ENCODE assay signal across 12 cellular contexts in the genomic region with DNA sequence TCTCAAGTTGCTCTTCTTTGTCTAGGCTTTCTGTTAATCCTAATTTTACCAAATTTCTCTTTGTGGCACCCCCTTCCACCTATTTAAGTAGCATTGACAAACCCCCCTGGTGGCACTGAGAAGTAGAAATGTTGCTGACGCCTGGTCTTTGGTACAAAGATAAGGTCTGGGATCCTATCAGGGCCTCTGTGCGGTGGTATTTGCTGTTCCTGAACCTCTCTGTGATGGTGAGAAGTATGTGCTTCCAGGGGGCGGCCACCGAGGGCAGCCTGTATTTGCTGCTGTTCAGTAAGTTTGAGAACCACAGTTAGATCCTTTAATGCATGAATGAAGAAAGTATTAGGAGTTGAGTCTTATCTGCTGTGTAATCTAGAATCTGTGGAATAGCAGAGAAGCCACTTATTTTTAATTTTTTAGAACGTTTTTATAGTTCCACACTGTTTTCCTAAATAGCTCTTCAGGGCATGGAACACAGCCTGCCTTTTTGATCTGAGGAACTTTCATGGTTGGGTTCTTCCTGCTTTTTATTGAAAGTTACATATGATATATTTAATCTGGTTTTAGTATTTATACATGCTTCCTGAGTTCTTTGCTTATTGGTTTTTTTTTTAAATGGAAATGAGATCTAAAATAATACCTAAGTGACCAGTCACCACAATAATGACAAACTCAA.
DNase-seq lines count a peak whose midpoint lies in the region; TF ChIP-seq lines count a peak whose summit lies in the region.
"Had no signal": no experiment of that assay in that cellular context is flagged by ENCODE, and none has a peak within 500 bp of the region (broad histone marks: within the 10 kb centered on the region; RNA-seq: fewer than 3 reads in every experiment).

No MANE protein-coding gene starts in this region.

- no peaks in the 10 kb centered on the region for H3K9me3 Mint-ChIP-seq in Calu3 (ENCODE audit: low read depth, unreplicated experiment)
- peaks cover 0 to 4% (median 0%) of the 10 kb centered on the region in 5 experiments for H3K9me3 Mint-ChIP-seq in brain
- no peaks in the 10 kb centered on the region for H3K9me3 Mint-ChIP-seq in mesothelial cell of epicardium
- H3K9me3 Mint-ChIP-seq: activated CD4-positive, alpha-beta memory T cell treated with anti-CD3 and anti-CD28 coated beads, Interleukin-2, amount 10 ng/mL, durations not matched to agents 7 days and 5 days; activated naive CD4-positive, alpha-beta T cell treated with anti-CD3 and anti-CD28 coated beads for 36 hours; stimulated activated naive CD8-positive, alpha-beta T cell treated with anti-CD3 and anti-CD28 coated beads, Interleukin-15, Interleukin-2, amounts not matched to agents 100 ng/mL and 50 ng/mL, for 24 hours had no signal

- BruUV-seq in Calu3 (replicated peaks; lab: Mats Ljungman, UMichigan) = no TSS peak

- intact Hi-C loops in Calu3 (cut with micrococcal nuclease; ENCODE audit: unreplicated experiment) = loop anchor here (5.0 kb wide), 1 partner anchor 55 kb away; no protein-coding TSS in a partner anchor

- H3K4me1 Mint-ChIP-seq in Calu3 (ENCODE audit: low read depth, unreplicated experiment) = peaks cover 81% of the 10 kb centered on the region
- peaks cover 100% of the 10 kb centered on the region for H3K4me1 Mint-ChIP-seq in brain
- H3K4me1 Mint-ChIP-seq in mesothelial cell of epicardium = peaks cover 53% of the 10 kb centered on the region

- CTCF ChIA-PET in Calu3 (lab: Charles Lee) = interaction anchor here (0.9 to 1.0 kb wide), 4 partner anchors 87 to 229 kb away, joined by 3 to 5 read pairs (median 3); no protein-coding TSS in a partner anchor

- peak overlapping the region; percentile 83 for H3K27ac Mint-ChIP-seq in Calu3 (ENCODE audit: unreplicated experiment)
- H3K27ac Mint-ChIP-seq in brain = peak overlapping the region in 4 of 5 experiments; percentile 34 to 84 (median 80)
- peak overlapping the region; percentile 82 for H3K27ac Mint-ChIP-seq in mesothelial cell of epicardium
- H3K27ac Mint-ChIP-seq: activated CD4-positive, alpha-beta memory T cell treated with anti-CD3 and anti-CD28 coated beads, Interleukin-2, amount 10 ng/mL, durations not matched to agents 7 days and 5 days; activated naive CD4-positive, alpha-beta T cell treated with anti-CD3 and anti-CD28 coated beads for 36 hours; stimulated activated naive CD8-positive, alpha-beta T cell treated with anti-CD3 and anti-CD28 coated beads, Interleukin-15, Interleukin-2, amounts not matched to agents 100 ng/mL and 50 ng/mL, for 24 hours had no signal

- DNase-seq in Calu3 (no peak), M059J (ENCODE audit: low read depth) (peak; percentile 79), mesothelial cell of epicardium (ENCODE audit: low spot score in 2 of 2, unreplicated experiment in 2 of 2) (no peak), NOMO-1 treated with DMSO at 0.1 percent for 48 hours (lab: John Stamatoyannopoulos, UW; ENCODE audit: unreplicated experiment) (no peak), NCI-H510A (lab: John Stamatoyannopoulos, UW) (no peak), NCI-H2227 (lab: John Stamatoyannopoulos, UW; ENCODE audit: unreplicated experiment) (no peak), NCI-H1105 (lab: John Stamatoyannopoulos, UW) (no peak)
- DNase-seq: activated CD4-positive, alpha-beta memory T cell treated with anti-CD3 and anti-CD28 coated beads, Interleukin-2, amount 10 ng/mL, durations not matched to agents 7 days and 5 days; activated naive CD4-positive, alpha-beta T cell treated with anti-CD3 and anti-CD28 coated beads for 36 hours; hippocampal formation had no signal

- peaks cover 16% of the 10 kb centered on the region for H3K36me3 Mint-ChIP-seq in Calu3 (ENCODE audit: insufficient read depth, unreplicated experiment)
- peaks cover 10% of the 10 kb centered on the region for H3K36me3 Mint-ChIP-seq in brain
- no peaks in the 10 kb centered on the region for H3K36me3 Mint-ChIP-seq in mesothelial cell of epicardium

- H3K4me3 Mint-ChIP-seq in Calu3 (ENCODE audit: low read depth, unreplicated experiment) (no peak overlapping the region), brain (peak overlapping the region; percentile 10 to 51 (median 38)), mesothelial cell of epicardium (no peak overlapping the region)
- H3K4me3 Mint-ChIP-seq: activated CD4-positive, alpha-beta memory T cell treated with anti-CD3 and anti-CD28 coated beads, Interleukin-2, amount 10 ng/mL, durations not matched to agents 7 days and 5 days; activated naive CD4-positive, alpha-beta T cell treated with anti-CD3 and anti-CD28 coated beads for 36 hours; stimulated activated naive CD8-positive, alpha-beta T cell treated with anti-CD3 and anti-CD28 coated beads, Interleukin-15, Interleukin-2, amounts not matched to agents 100 ng/mL and 50 ng/mL, for 24 hours had no signal

- no peaks in the 10 kb centered on the region for H3K27me3 Mint-ChIP-seq in Calu3 (ENCODE audit: unreplicated experiment)
- no peaks in the 10 kb centered on the region for H3K27me3 Mint-ChIP-seq in brain
- H3K27me3 Mint-ChIP-seq in mesothelial cell of epicardium (ENCODE audit: low read depth) = no peaks in the 10 kb centered on the region

- no peak for TF ChIP-seq CTCF in Calu3 (IDR thresholded peaks at IDR 0.05; ENCODE audit: unreplicated experiment)
- TF ChIP-seq CTCF in brain (conservative IDR thresholded peaks at IDR 0.05) = no peak
- no peak for TF ChIP-seq CTCF in mesothelial cell of epicardium (IDR thresholded peaks at IDR 0.05; ENCODE audit: unreplicated experiment)

Comparison
In these comparisons a context has a peak if more than half of its experiments do, and no peak if none do; other contexts are left out.
1. H3K4me3 Mint-ChIP-seq: peak in brain (5 of 5); none in Calu3 (single experiment) and mesothelial cell of epicardium (single experiment).
2. Peak in every context shown above with its lines, with median percentiles within 50 percentile points of each other: H3K27ac Mint-ChIP-seq.